In the genomic region with DNA sequence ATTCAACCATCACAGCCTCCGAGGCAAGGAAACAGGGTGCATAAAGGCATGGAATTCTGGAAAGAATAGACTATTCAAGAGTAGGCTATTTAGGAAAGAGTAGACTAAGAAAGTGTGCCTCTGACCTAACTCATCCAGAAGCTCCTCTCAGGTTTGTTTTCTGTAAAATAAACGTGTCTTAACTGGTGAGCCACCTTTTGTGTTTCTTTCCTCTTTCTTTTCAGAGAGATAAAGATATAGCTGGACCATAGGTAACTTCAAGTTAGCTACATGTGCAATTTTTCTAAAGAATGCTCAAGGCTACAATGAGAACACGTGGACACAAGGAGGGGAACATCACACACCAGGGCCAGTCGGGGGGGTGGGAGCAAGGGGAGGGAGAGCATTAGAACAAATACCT, we compare ENCODE assay signal across 31 cellular contexts.
"Had no signal": no experiment of that assay in that cellular context is flagged by ENCODE, and none has a peak within 500 bp of the region (broad histone marks: within the 10 kb centered on the region; RNA-seq: fewer than 3 reads in every experiment).

No MANE protein-coding gene starts in this region.

- H3K4me3 Mint-ChIP-seq: natural killer cell; nephron; stimulated activated memory B cell treated with anti-CD40 and anti-IgM and Interleukin-4, amounts not matched to agents 10 μg/mL and 1 μg/mL and 100 μg/mL, for 72 hours; stimulated activated naive CD8-positive, alpha-beta T cell treated with anti-CD3 and anti-CD28 coated beads, Interleukin-15, amount 100 ng/mL, for 72 hours; type B pancreatic cell had no signal

- H3K27ac ChIP-seq: neural progenitor cell, ovary, parathyroid adenoma, psoas muscle, skin epidermis, spleen, suprapubic skin, testis, tibial artery, transverse colon, upper lobe of right lung, uterus had no signal

- DNase-seq: natural killer cell; occipital lobe; ovary; posterior cingulate gyrus; psoas muscle; right cardiac atrium; spleen; stimulated activated CD4-positive, alpha-beta T cell treated with anti-CD3 and anti-CD28 coated beads, Interleukin-12 subunit alpha, Interleukin-12 subunit beta, amount 100 ng/mL, for 4 hours; stimulated activated CD4-positive, alpha-beta T cell treated with anti-CD3 and anti-CD28 coated beads, Interleukin-1b, Interleukin-23, amount 100 ng/mL, for 48 hours; stimulated activated CD4-positive, alpha-beta T cell treated with anti-CD3 and anti-CD28 coated beads, Interleukin-4, amount 100 ng/mL, for 1 hour; stimulated activated CD4-positive, alpha-beta T cell treated with anti-CD3 and anti-CD28 coated beads, Interleukin-4, amount 100 ng/mL, for 4 hours; stimulated activated CD8-positive, alpha-beta memory T cell treated with anti-CD3 and anti-CD28 coated beads, Interleukin-4, amount 100 ng/mL, for 48 hours; stimulated activated naive CD4-positive, alpha-beta T cell; stimulated activated naive CD8-positive, alpha-beta T cell treated with anti-CD3 and anti-CD28 coated beads, Interleukin-15, amount 100 ng/mL, for 72 hours; stimulated activated naive CD8-positive, alpha-beta T cell treated with anti-CD3 and anti-CD28 coated beads, Interleukin-15, Interleukin-2, amounts not matched to agents 100 U/mL and 50 U/mL, for 24 hours; substantia nigra; testis; tibial artery; transverse colon; upper lobe of right lung; uterus had no signal

- H3K9ac ChIP-seq: neural progenitor cell, parathyroid adenoma had no signal

- H3K36me3 ChIP-seq: neural progenitor cell, ovary, spleen, suprapubic skin, tibial artery, transverse colon, upper lobe of right lung, uterus had no signal

- H3K27ac Mint-ChIP-seq: natural killer cell; neural progenitor cell; progenitor cell of endocrine pancreas; stimulated activated memory B cell treated with anti-CD40 and anti-IgM and Interleukin-4, amounts not matched to agents 10 μg/mL and 1 μg/mL and 100 μg/mL, for 72 hours; stimulated activated naive CD8-positive, alpha-beta T cell treated with anti-CD3 and anti-CD28 coated beads, Interleukin-15, amount 100 ng/mL, for 72 hours; type B pancreatic cell had no signal

- H3K4me3 ChIP-seq: neural progenitor cell, ovary, psoas muscle, skin epidermis, smooth muscle cell, spleen, suprapubic skin, testis, tibial artery, transverse colon, upper lobe of right lung, uterus had no signal

- H3K4me1 ChIP-seq: neural progenitor cell, parathyroid adenoma, psoas muscle, spleen, suprapubic skin, testis, tibial artery, transverse colon, upper lobe of right lung, uterus had no signal

- H3K27me3 Mint-ChIP-seq: stimulated activated memory B cell treated with anti-CD40 and anti-IgM and Interleukin-4, amounts not matched to agents 10 μg/mL and 1 μg/mL and 100 μg/mL, for 72 hours; stimulated activated naive CD8-positive, alpha-beta T cell treated with anti-CD3 and anti-CD28 coated beads, Interleukin-15, amount 100 ng/mL, for 72 hours had no signal

- ATAC-seq: natural killer cell; psoas muscle; right cardiac atrium; sciatic nerve; stimulated activated memory B cell treated with anti-CD40 and anti-IgM and Interleukin-4, amounts not matched to agents 10 μg/mL and 1 μg/mL and 100 μg/mL, for 72 hours; stimulated activated naive CD8-positive, alpha-beta T cell treated with anti-CD3 and anti-CD28 coated beads, Interleukin-15, amount 100 ng/mL, for 72 hours; stimulated activated naive CD8-positive, alpha-beta T cell treated with anti-CD3 and anti-CD28 coated beads, Interleukin-15, Interleukin-2, amounts not matched to agents 100 U/mL and 50 U/mL, for 24 hours; upper lobe of right lung had no signal

- H3K9me3 Mint-ChIP-seq: stimulated activated memory B cell treated with anti-CD40 and anti-IgM and Interleukin-4, amounts not matched to agents 10 μg/mL and 1 μg/mL and 100 μg/mL, for 72 hours; type B pancreatic cell had no signal

- H3K27me3 ChIP-seq: neural progenitor cell, ovary, spleen, suprapubic skin, testis, tibial artery, transverse colon, upper lobe of right lung, uterus had no signal

- H3K4me1 Mint-ChIP-seq: natural killer cell; nephron; neural progenitor cell; stimulated activated memory B cell treated with anti-CD40 and anti-IgM and Interleukin-4, amounts not matched to agents 10 μg/mL and 1 μg/mL and 100 μg/mL, for 72 hours; stimulated activated naive CD8-positive, alpha-beta T cell treated with anti-CD3 and anti-CD28 coated beads, Interleukin-15, amount 100 ng/mL, for 72 hours had no signal

- H3K36me3 Mint-ChIP-seq: natural killer cell; neural progenitor cell; stimulated activated memory B cell treated with anti-CD40 and anti-IgM and Interleukin-4, amounts not matched to agents 10 μg/mL and 1 μg/mL and 100 μg/mL, for 72 hours; type B pancreatic cell had no signal

- H3K9me3 ChIP-seq: ovary, psoas muscle, suprapubic skin, testis, transverse colon, upper lobe of right lung, uterus had no signal
